Comparison of ENCODE assay signal across 1 cellular context in genomic region chr14:34297786-34298520, GRCh38.
TF ChIP-seq lines count a peak whose summit lies in the region.

No MANE protein-coding gene starts in this region.

TF ChIP-seq in HepG2, 621 proteins besides CTCF, POLR2A, EP300 and RAD21 (continued from another document and continues in another):
- TF ChIP-seq ZNF597 (CRISPR knock-in tag; IDR thresholded peaks at IDR 0.05), result no peak
- no peak for TF ChIP-seq ZNF773 (CRISPR knock-in tag; IDR thresholded peaks at IDR 0.05; ENCODE audit: borderline replicate concordance)
- no peak for TF ChIP-seq GLI4 (CRISPR knock-in tag; IDR thresholded peaks at IDR 0.05; ENCODE audit: borderline replicate concordance)
- no peak for TF ChIP-seq SNAI1 (CRISPR knock-in tag; IDR thresholded peaks at IDR 0.05; ENCODE audit: borderline replicate concordance)
- peak; percentile 100 for TF ChIP-seq TP53 (CRISPR knock-in tag; conservative IDR thresholded peaks at IDR 0.05)
- TF ChIP-seq ZNF138 (CRISPR knock-in tag; IDR thresholded peaks at IDR 0.05; ENCODE audit: low read depth), result no peak
- TF ChIP-seq, protein P1, sequence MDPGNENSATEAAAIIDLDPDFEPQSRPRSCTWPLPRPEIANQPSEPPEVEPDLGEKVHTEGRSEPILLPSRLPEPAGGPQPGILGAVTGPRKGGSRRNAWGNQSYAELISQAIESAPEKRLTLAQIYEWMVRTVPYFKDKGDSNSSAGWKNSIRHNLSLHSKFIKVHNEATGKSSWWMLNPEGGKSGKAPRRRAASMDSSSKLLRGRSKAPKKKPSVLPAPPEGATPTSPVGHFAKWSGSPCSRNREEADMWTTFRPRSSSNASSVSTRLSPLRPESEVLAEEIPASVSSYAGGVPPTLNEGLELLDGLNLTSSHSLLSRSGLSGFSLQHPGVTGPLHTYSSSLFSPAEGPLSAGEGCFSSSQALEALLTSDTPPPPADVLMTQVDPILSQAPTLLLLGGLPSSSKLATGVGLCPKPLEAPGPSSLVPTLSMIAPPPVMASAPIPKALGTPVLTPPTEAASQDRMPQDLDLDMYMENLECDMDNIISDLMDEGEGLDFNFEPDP (CRISPR knock-in tag; conservative IDR thresholded peaks at IDR 0.05), result no peak
- TF ChIP-seq ZNF580 (CRISPR knock-in tag; IDR thresholded peaks at IDR 0.05; ENCODE audit: borderline replicate concordance, low read depth), result no peak
- TF ChIP-seq RARA (CRISPR knock-in tag; IDR thresholded peaks at IDR 0.05), result peak; percentile 77
- TF ChIP-seq ZMYM4 (CRISPR knock-in tag; IDR thresholded peaks at IDR 0.05), result peak; percentile 80
- TF ChIP-seq ZNF256 (CRISPR knock-in tag; conservative IDR thresholded peaks at IDR 0.05), result no peak
- TF ChIP-seq HCFC1 (IDR thresholded peaks at IDR 0.05; ENCODE audit: low read depth, low read length), result no peak
- no peak for TF ChIP-seq PPARG (CRISPR knock-in tag; conservative IDR thresholded peaks at IDR 0.05)
- TF ChIP-seq ZNF503 (CRISPR knock-in tag; IDR thresholded peaks at IDR 0.05), result no peak
- no peak for TF ChIP-seq ARID2 (CRISPR knock-in tag; IDR thresholded peaks at IDR 0.05; ENCODE audit: borderline replicate concordance)
- peak; percentile 29; the same call in 1 of the 2 replicates for TF ChIP-seq POGZ (CRISPR knock-in tag; IDR thresholded peaks at IDR 0.05)
- TF ChIP-seq, protein P2, sequence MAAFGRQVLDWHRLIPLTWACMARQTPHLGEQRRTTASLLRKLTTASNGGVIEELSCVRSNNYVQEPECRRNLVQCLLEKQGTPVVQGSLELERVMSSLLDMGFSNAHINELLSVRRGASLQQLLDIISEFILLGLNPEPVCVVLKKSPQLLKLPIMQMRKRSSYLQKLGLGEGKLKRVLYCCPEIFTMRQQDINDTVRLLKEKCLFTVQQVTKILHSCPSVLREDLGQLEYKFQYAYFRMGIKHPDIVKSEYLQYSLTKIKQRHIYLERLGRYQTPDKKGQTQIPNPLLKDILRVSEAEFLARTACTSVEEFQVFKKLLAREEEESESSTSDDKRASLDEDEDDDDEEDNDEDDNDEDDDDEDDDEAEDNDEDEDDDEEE (CRISPR knock-in tag; IDR thresholded peaks at IDR 0.05), result no peak
- no peak for TF ChIP-seq ZNF609 (CRISPR knock-in tag; IDR thresholded peaks at IDR 0.05; ENCODE audit: borderline replicate concordance)
- TF ChIP-seq PRMT3 (CRISPR knock-in tag; IDR thresholded peaks at IDR 0.05; ENCODE audit: borderline replicate concordance, low read depth), result no peak
- TF ChIP-seq ZNF547 (CRISPR knock-in tag; IDR thresholded peaks at IDR 0.05), result no peak
- TF ChIP-seq GABPB1 (CRISPR knock-in tag; IDR thresholded peaks at IDR 0.05), result peak; percentile 17; the same call in 1 of the 2 replicates
- TF ChIP-seq ZFP36L1 (CRISPR knock-in tag; IDR thresholded peaks at IDR 0.05), result no peak
- no peak for TF ChIP-seq ZNF83 (CRISPR knock-in tag; IDR thresholded peaks at IDR 0.05; ENCODE audit: borderline replicate concordance)
- TF ChIP-seq KIAA2018 (CRISPR knock-in tag; IDR thresholded peaks at IDR 0.05; ENCODE audit: borderline replicate concordance), result no peak
- no peak for TF ChIP-seq ZNF598 (CRISPR knock-in tag; IDR thresholded peaks at IDR 0.05; ENCODE audit: borderline replicate concordance)
- TF ChIP-seq ZNF614 (CRISPR knock-in tag; IDR thresholded peaks at IDR 0.05; ENCODE audit: borderline replicate concordance), result peak; percentile 48; the same call in 1 of the 2 replicates
- no peak for TF ChIP-seq AHDC1 (CRISPR knock-in tag; IDR thresholded peaks at IDR 0.05; ENCODE audit: borderline replicate concordance)
- no peak for TF ChIP-seq BHLHE40 (IDR thresholded peaks at IDR 0.05; ENCODE audit: low read length)
- TF ChIP-seq MIXL1 (CRISPR knock-in tag; IDR thresholded peaks at IDR 0.05), result no peak
